17 cellular contexts compared by ENCODE assay signal in the genomic region with DNA sequence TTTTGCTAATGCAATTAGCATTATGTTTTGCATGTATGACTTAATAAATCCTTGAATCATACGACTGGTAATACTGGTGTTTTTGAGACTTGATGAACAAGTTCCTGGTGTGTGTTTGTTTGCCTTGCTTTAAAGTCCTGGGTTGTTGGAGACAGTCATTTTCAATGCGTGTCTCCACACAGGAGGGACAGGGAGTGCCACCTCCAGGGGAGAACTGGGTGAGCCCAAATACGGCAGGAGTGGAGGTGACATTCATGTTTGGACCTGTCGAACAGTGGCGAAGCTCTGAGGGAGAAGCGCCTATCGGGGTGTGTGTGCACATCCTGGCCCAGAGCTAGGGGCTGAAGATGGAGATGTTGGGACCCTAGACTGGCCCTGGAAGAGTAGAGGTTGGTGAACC. TPM values are rescaled to one million over a fixed set of nuclear protein-coding genes. Genes with fewer than 3 reads are reported as not detected.
DNase-seq lines count a peak whose midpoint lies in the region; ATAC-seq and TF ChIP-seq lines count a peak whose summit lies in the region.
"Had no signal": no experiment of that assay in that cellular context is flagged by ENCODE, and none has a peak within 500 bp of the region (broad histone marks: within the 10 kb centered on the region; RNA-seq: fewer than 3 reads in every experiment).

No MANE protein-coding gene starts in this region.

- H3K27me3 Mint-ChIP-seq in immature natural killer cell (ENCODE audit: low read depth in 3 of 3), result peaks cover 0 to 6% (median 0%) of the 10 kb centered on the region in 3 donors
- H3K27me3 Mint-ChIP-seq in stimulated activated naive B cell treated with anti-CD40 and anti-IgM and Interleukin-4, amounts not matched to agents 10 μg/mL and 1 μg/mL and 100 μg/mL, for 72 hours, result no peaks in the 10 kb centered on the region

- no peak overlapping the region for H3K4me3 Mint-ChIP-seq in immature natural killer cell
- H3K4me3 Mint-ChIP-seq in stimulated activated naive B cell treated with anti-CD40 and anti-IgM and Interleukin-4, amounts not matched to agents 10 μg/mL and 1 μg/mL and 100 μg/mL, for 72 hours, result peak overlapping the region in 1 of 2 donors; percentile 0

- no peaks in the 10 kb centered on the region for H3K9me3 ChIP-seq in osteoblast (ENCODE audit: low read depth, low read length)
- H3K9me3 ChIP-seq: Caco-2 had no signal

- H3K27ac Mint-ChIP-seq in immature natural killer cell, result peak overlapping the region in 5 of 6 donors; percentile 2 to 67 (median 42)
- H3K27ac Mint-ChIP-seq in stimulated activated naive B cell treated with anti-CD40 and anti-IgM and Interleukin-4, amounts not matched to agents 10 μg/mL and 1 μg/mL and 100 μg/mL, for 72 hours, result peak overlapping the region; percentile 76

- TF ChIP-seq CTCF in VCaP (conservative IDR thresholded peaks at IDR 0.05), result no peak
- TF ChIP-seq CTCF in osteoblast (IDR thresholded peaks at IDR 0.05; ENCODE audit: extremely low read depth, low read depth, low read length), result no peak

- H3K9me3 Mint-ChIP-seq in immature natural killer cell, result no peaks in the 10 kb centered on the region
- no peaks in the 10 kb centered on the region for H3K9me3 Mint-ChIP-seq in stimulated activated naive B cell treated with anti-CD40 and anti-IgM and Interleukin-4, amounts not matched to agents 10 μg/mL and 1 μg/mL and 100 μg/mL, for 72 hours

- H3K4me1 ChIP-seq in osteoblast (ENCODE audit: insufficient read depth, low read length), result peaks cover 3% of the 10 kb centered on the region

- no peak overlapping the region for H2AFZ ChIP-seq in osteoblast (ENCODE audit: low read length)

- peak; percentile 60 for DNase-seq in SIG-M5 treated with dmso at 0.1 percent for 504 hours (lab: John Stamatoyannopoulos, UW; ENCODE audit: unreplicated experiment)
- no peak for DNase-seq in SIG-M5 (lab: John Stamatoyannopoulos, UW)
- no peak for DNase-seq in immature natural killer cell
- DNase-seq in stimulated activated naive B cell treated with anti-CD40 and anti-IgM and Interleukin-4, amounts not matched to agents 10 μg/mL and 1 μg/mL and 100 μg/mL, for 72 hours, result no peak
- DNase-seq in osteoblast (ENCODE audit: insufficient read length, low spot score, missing footprints), result no peak
- DNase-seq: 8988T; activated CD4-positive, CD25-positive, alpha-beta regulatory T cell treated with anti-CD3 and anti-CD28 coated beads, Interleukin-2, amount 50 U/mL, for 72 hours; activated T-cell treated with anti-CD3 and anti-CD28 coated beads, Interleukin-2, amount 50 U/mL, for 1 hour; Caco-2; KBM-7; kidney glomerular epithelial cell; NCI-H146; T-helper 1 cell had no signal

- no peak overlapping the region for H3K4me2 ChIP-seq in osteoblast (ENCODE audit: insufficient read depth, low read length)

- no peak overlapping the region for H3K4me3 ChIP-seq in osteoblast (ENCODE audit: insufficient read depth, low read length)

- peaks cover 80% of the 10 kb centered on the region for H3K36me3 ChIP-seq in osteoblast (ENCODE audit: insufficient read depth, low read length)

- H3K27ac ChIP-seq in VCaP (peak overlapping the region; percentile 52), osteoblast (ENCODE audit: low read depth, low read length) (no peak overlapping the region)

- peaks cover 72% of the 10 kb centered on the region for H3K79me2 ChIP-seq in osteoblast (ENCODE audit: insufficient read depth, low read length)

- peaks cover 18 to 20% of the 10 kb centered on the region in 2 donors for H3K4me1 Mint-ChIP-seq in immature natural killer cell
- peaks cover 7 to 12% of the 10 kb centered on the region in 2 donors for H3K4me1 Mint-ChIP-seq in stimulated activated naive B cell treated with anti-CD40 and anti-IgM and Interleukin-4, amounts not matched to agents 10 μg/mL and 1 μg/mL and 100 μg/mL, for 72 hours

- H4K20me1 ChIP-seq in osteoblast (ENCODE audit: insufficient read depth, low read length), result peaks cover 29% of the 10 kb centered on the region

- H3K27me3 ChIP-seq in osteoblast (ENCODE audit: insufficient read depth, low read length), result no peaks in the 10 kb centered on the region

- H3K36me3 Mint-ChIP-seq in immature natural killer cell, result peaks cover 12 to 44% (median 22%) of the 10 kb centered on the region in 3 donors
- peaks cover 47 to 51% of the 10 kb centered on the region in 2 donors for H3K36me3 Mint-ChIP-seq in stimulated activated naive B cell treated with anti-CD40 and anti-IgM and Interleukin-4, amounts not matched to agents 10 μg/mL and 1 μg/mL and 100 μg/mL, for 72 hours

- no peak for ATAC-seq in stimulated activated naive B cell treated with anti-CD40 and anti-IgM and Interleukin-4, amounts not matched to agents 10 μg/mL and 1 μg/mL and 100 μg/mL, for 72 hours (replicated peaks)
- ATAC-seq in HG02885 (IDR thresholded peaks at IDR 0.05; ENCODE audit: poor library complexity, unreplicated experiment) (no peak), HG02642 (IDR thresholded peaks at IDR 0.05; ENCODE audit: poor library complexity, unreplicated experiment) (no peak)
- ATAC-seq: Panc1 had no signal

RNA-seq across cellular contexts. Expression of gene RAC1, which starts 29.6 kb away (rescaled TPM):
- polyA plus RNA-seq in immature natural killer cell, result 100 to 1,000 TPM; 324 to 389 (median 386) TPM
- 55.4 and 55.7 TPM in 2 replicates for total RNA-seq in osteoblast

RNA-seq across cellular contexts. Expression of gene DAGLB, which starts 43.8 kb away (rescaled TPM):
- polyA plus RNA-seq in immature natural killer cell, result 10 to 100 TPM in 1 of 3 donors, 1 to 10 TPM in 2; 6.0 to 12.6 (median 7.4) TPM
- total RNA-seq in osteoblast, result 17.1 and 17.4 TPM in 2 replicates

RNA-seq across cellular contexts. Expression of gene FAM220A, which starts 55.1 kb away (rescaled TPM):
- polyA plus RNA-seq in immature natural killer cell, result 1 to 10 TPM; 1.9 to 6.2 (median 5.7) TPM
- 20.3 and 25.0 TPM in 2 replicates for total RNA-seq in osteoblast
